13 cellular contexts compared by ENCODE assay signal in the genomic region with DNA sequence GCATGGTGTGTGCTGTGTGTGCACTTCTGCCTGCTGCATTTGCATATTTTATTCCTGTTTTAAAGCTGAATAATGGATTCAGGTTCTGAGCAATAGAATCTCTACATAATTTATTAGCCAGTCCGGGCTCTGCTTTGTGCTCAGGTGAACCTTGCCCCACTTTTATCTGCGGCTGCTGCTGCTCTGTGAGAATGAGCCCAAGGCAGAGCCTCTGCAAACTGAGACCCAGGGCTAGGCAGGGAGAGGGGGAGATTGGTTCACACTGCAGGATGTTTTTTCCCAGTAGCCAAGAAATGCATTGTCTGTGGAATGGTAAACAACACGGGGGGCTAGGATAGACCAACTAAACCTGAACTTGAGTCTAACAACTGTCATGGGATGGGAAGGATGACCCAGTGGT.
"Had no signal": no experiment of that assay in that cellular context is flagged by ENCODE, and none has a peak within 500 bp of the region (broad histone marks: within the 10 kb centered on the region; RNA-seq: fewer than 3 reads in every experiment).

No MANE protein-coding gene starts in this region.

- H3K27ac Mint-ChIP-seq: activated naive CD8-positive, alpha-beta T cell treated with anti-CD3 and anti-CD28 coated beads, Interleukin-2, amount 10 ng/mL, durations not matched to agents 7 days and 5 days had no signal

- H3K4me1 ChIP-seq: parathyroid adenoma, tibial nerve had no signal

- H3K36me3 Mint-ChIP-seq: activated naive CD8-positive, alpha-beta T cell treated with anti-CD3 and anti-CD28 coated beads, Interleukin-2, amount 10 ng/mL, durations not matched to agents 7 days and 5 days had no signal

- H3K27ac ChIP-seq: heart left ventricle, parathyroid adenoma, tibial nerve had no signal

- H3K36me3 ChIP-seq: heart left ventricle, tibial nerve had no signal

- H2AFZ ChIP-seq: parathyroid adenoma had no signal

- H3K4me1 Mint-ChIP-seq: activated naive CD8-positive, alpha-beta T cell treated with anti-CD3 and anti-CD28 coated beads, Interleukin-2, amount 10 ng/mL, durations not matched to agents 7 days and 5 days had no signal

- DNase-seq: activated CD4-positive, alpha-beta T cell treated with anti-CD3 and anti-CD28 coated beads, Interleukin-2, amount 50 U/mL, for 48 hours; activated CD4-positive, CD25-positive, alpha-beta regulatory T cell treated with anti-CD3 and anti-CD28 coated beads, Interleukin-2, amount 50 U/mL, for 72 hours; activated gamma-delta T cell treated with Interleukin-2 at 50 U/mL for 16 hours; activated naive CD8-positive, alpha-beta T cell treated with anti-CD3 and anti-CD28 coated beads, Interleukin-2, amount 10 ng/mL, durations not matched to agents 7 days and 5 days; activated T-cell treated with anti-CD3 and anti-CD28 coated beads, Interleukin-2, amount 50 U/mL, for 48 hours; anterior cingulate cortex; foreskin keratinocyte; heart left ventricle; mesenchymal stem cell; retina; T-helper 2 cell had no signal

- H3K27me3 Mint-ChIP-seq: activated naive CD8-positive, alpha-beta T cell treated with anti-CD3 and anti-CD28 coated beads, Interleukin-2, amount 10 ng/mL, durations not matched to agents 7 days and 5 days had no signal

- H3K27me3 ChIP-seq: foreskin keratinocyte, heart left ventricle, tibial nerve had no signal

- H3K4me3 Mint-ChIP-seq: activated naive CD8-positive, alpha-beta T cell treated with anti-CD3 and anti-CD28 coated beads, Interleukin-2, amount 10 ng/mL, durations not matched to agents 7 days and 5 days had no signal

- H3K9ac ChIP-seq: parathyroid adenoma had no signal

- H3K9me3 ChIP-seq: heart left ventricle, tibial nerve had no signal

- H3K4me3 ChIP-seq: tibial nerve had no signal

- H3K79me2 ChIP-seq: parathyroid adenoma had no signal

- ATAC-seq: foreskin keratinocyte, heart left ventricle had no signal
